In the genomic region with DNA sequence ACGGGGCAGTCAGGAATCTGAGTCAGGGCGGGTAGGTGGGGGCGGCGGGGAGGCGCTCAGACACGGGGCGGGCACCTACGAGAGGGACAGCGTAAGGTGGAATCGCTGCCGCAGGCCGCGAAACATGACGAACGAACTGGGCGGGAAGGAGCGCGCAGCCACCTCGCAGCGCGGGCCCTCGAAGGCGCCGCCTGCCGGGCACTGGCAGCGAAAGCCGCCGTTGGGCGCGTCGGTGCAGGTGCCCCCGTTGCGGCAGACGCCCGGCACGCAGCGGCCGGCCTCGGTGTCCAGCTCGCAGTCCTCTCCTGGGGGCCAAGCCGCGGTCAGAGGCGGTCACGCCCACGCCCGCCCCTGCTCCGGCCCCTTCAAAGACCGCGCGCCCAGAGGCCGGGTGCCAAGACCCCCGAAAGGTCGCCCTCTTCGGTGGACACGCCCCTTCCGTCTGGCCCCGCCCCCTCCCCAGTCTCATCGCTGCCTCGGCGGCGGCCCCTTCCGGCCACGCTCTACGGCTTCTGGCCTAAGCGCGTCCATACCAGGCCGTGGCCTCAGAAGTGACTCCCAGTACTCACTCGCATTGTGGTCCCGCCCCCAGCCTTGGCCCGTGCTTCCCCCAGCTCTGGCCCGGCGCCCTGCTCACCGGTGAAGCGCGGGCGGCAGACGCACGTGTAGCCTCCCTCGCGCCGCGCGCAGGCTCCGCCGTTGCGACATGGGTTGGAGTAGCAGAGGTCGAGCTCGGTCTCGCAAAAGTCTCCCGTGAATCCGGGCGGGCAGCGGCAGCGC, we compare ENCODE assay signal across 8 cellular contexts. TPM values are rescaled to one million over a fixed set of nuclear protein-coding genes. Genes with fewer than 3 reads are reported as not detected.
DNase-seq lines count a peak whose midpoint lies in the region; ATAC-seq and TF ChIP-seq lines count a peak whose summit lies in the region.

No MANE protein-coding gene starts in this region.

- no peak overlapping the region for H3K9ac ChIP-seq in liver (ENCODE audit: low read depth in 1 of 2, low read length in 2 of 2)

- peaks cover 0 to 9% (median 1%) of the 10 kb centered on the region in 4 donors for H3K4me1 ChIP-seq in liver (ENCODE audit: control insufficient read depth in 4 of 4, insufficient read depth in 4 of 4, low read length in 3 of 4)

- ATAC-seq in GM18861 (IDR thresholded peaks at IDR 0.05; ENCODE audit: unreplicated experiment): peak; percentile 62
- peak; percentile 49 for ATAC-seq in HG03442 (IDR thresholded peaks at IDR 0.05; ENCODE audit: unreplicated experiment)
- ATAC-seq in HG03139 (IDR thresholded peaks at IDR 0.05; ENCODE audit: unreplicated experiment): no peak
- no peak for ATAC-seq in HG02970 (IDR thresholded peaks at IDR 0.05; ENCODE audit: low FRiP score, unreplicated experiment)

- 5% methylated on average over 94 of the region's 94 CpGs for WGBS in liver

- peak in 1 of 2 donors; percentile 17 for TF ChIP-seq RAD21 in liver (IDR thresholded peaks at IDR 0.05)

- H3K27ac ChIP-seq in coronary artery (peak overlapping the region; percentile 70 to 88), liver (ENCODE audit: low read depth in 1 of 2, low read length in 2 of 2) (peak overlapping the region in 1 of 2 donors; percentile 44)

- peak overlapping the region; percentile 88 for H3K4me3 ChIP-seq in coronary artery
- peak overlapping the region in 2 of 3 donors; percentile 12 to 59 for H3K4me3 ChIP-seq in liver (ENCODE audit: low read depth in 1 of 3, low read length in 3 of 3)

- peak; percentile 73 for DNase-seq in activated CD4-positive, alpha-beta T cell treated with anti-CD3 and anti-CD28 coated beads for 1 hour
- DNase-seq in coronary artery (ENCODE audit: low spot score): peak; percentile 86
- DNase-seq in stimulated activated CD4-positive, alpha-beta T cell treated with anti-CD3 and anti-CD28 coated beads, Interleukin-4, amount 100 ng/mL, for 4 hours: peak; percentile 84 to 88

- peaks cover 0 to 6% (median 0%) of the 10 kb centered on the region in 4 donors for H3K9me3 ChIP-seq in liver (ENCODE audit: control insufficient read depth in 4 of 4, low read length in 3 of 4)

- TF ChIP-seq CTCF in coronary artery (IDR thresholded peaks at IDR 0.05): peak; percentile 56
- peak; percentile 43 for TF ChIP-seq CTCF in liver (IDR thresholded peaks at IDR 0.05; ENCODE audit: low read depth, low read length, missing input control)

- H3K27me3 ChIP-seq in liver (ENCODE audit: control insufficient read depth in 4 of 4, insufficient read depth in 4 of 4, low read length in 3 of 4): no peaks in the 10 kb centered on the region

- no peaks in the 10 kb centered on the region for H3K36me3 ChIP-seq in liver (ENCODE audit: control insufficient read depth in 4 of 4, insufficient read depth in 3 of 4, low read depth in 1 of 4, low read length in 3 of 4)

TF ChIP-seq in liver, 16 proteins besides CTCF, POLR2A, EP300 and RAD21:
- TF ChIP-seq GABPA (IDR thresholded peaks at IDR 0.05 in 1 of 2, conservative IDR thresholded peaks at IDR 0.05 in 1 of 2) (peak in 1 of 2 donors; percentile 69), SP1 (IDR thresholded peaks at IDR 0.05) (no peak), NR2F2 (IDR thresholded peaks at IDR 0.05) (peak; percentile 19)
- TF ChIP-seq, protein P1, sequence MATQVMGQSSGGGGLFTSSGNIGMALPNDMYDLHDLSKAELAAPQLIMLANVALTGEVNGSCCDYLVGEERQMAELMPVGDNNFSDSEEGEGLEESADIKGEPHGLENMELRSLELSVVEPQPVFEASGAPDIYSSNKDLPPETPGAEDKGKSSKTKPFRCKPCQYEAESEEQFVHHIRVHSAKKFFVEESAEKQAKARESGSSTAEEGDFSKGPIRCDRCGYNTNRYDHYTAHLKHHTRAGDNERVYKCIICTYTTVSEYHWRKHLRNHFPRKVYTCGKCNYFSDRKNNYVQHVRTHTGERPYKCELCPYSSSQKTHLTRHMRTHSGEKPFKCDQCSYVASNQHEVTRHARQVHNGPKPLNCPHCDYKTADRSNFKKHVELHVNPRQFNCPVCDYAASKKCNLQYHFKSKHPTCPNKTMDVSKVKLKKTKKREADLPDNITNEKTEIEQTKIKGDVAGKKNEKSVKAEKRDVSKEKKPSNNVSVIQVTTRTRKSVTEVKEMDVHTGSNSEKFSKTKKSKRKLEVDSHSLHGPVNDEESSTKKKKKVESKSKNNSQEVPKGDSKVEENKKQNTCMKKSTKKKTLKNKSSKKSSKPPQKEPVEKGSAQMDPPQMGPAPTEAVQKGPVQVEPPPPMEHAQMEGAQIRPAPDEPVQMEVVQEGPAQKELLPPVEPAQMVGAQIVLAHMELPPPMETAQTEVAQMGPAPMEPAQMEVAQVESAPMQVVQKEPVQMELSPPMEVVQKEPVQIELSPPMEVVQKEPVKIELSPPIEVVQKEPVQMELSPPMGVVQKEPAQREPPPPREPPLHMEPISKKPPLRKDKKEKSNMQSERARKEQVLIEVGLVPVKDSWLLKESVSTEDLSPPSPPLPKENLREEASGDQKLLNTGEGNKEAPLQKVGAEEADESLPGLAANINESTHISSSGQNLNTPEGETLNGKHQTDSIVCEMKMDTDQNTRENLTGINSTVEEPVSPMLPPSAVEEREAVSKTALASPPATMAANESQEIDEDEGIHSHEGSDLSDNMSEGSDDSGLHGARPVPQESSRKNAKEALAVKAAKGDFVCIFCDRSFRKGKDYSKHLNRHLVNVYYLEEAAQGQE (IDR thresholded peaks at IDR 0.05): peak; percentile 67
TF ChIP-seq in liver: peak in this region for 3.

RNA-seq across cellular contexts. Expression of gene CELSR3, which starts 6.4 kb away (rescaled TPM):
- total RNA-seq in liver: under 1 TPM; 0.33 to 0.37 TPM
- under 1 TPM; 0.16 to 0.18 TPM for polyA plus RNA-seq in liver

RNA-seq across cellular contexts. Expression of gene SLC26A6, which starts 21.0 kb away (rescaled TPM):
- 10 to 100 TPM in 1 of 2 donors, 1 to 10 TPM in 1; 7.5 to 13.1 TPM for total RNA-seq in liver
- 1 to 10 TPM; 4.4 to 5.1 TPM for polyA plus RNA-seq in liver

RNA-seq across cellular contexts. Expression of gene NCKIPSD, which starts 29.5 kb away (rescaled TPM):
- total RNA-seq in liver: 10 to 100 TPM in 1 of 2 donors, 1 to 10 TPM in 1; 5.9 to 12.9 TPM
- polyA plus RNA-seq in liver: 10 to 100 TPM in 1 of 2 donors, 1 to 10 TPM in 1; 7.4 to 10.0 TPM

RNA-seq across cellular contexts. Expression of gene TMEM89, which starts 34.7 kb away (rescaled TPM):
- total RNA-seq in liver: not detected
- not detected for polyA plus RNA-seq in liver

RNA-seq across cellular contexts. Expression of gene UQCRC1, which starts 46.8 kb away (rescaled TPM):
- 100 to 1,000 TPM; 153 to 373 TPM for total RNA-seq in liver
- 100 to 1,000 TPM; 275 to 304 TPM for polyA plus RNA-seq in liver

Comparison
In these comparisons a context has a peak if more than half of its experiments do, and no peak if none do; other contexts are left out.
1. ATAC-seq: peak in GM18861 (single experiment) and HG03442 (single experiment); none in HG03139 (single experiment) and HG02970 (single experiment).
2. Peak in every context shown above with its lines, with median percentiles within 50 percentile points of each other: DNase-seq.